In genomic region chr10:48514263-48514662, GRCh38 we compare ENCODE assay signal across 27 cellular contexts.
"Had no signal": no experiment of that assay in that cellular context is flagged by ENCODE, and none has a peak within 500 bp of the region (broad histone marks: within the 10 kb centered on the region; RNA-seq: fewer than 3 reads in every experiment).

No MANE protein-coding gene starts in this region.

- H3K27ac ChIP-seq: colonic mucosa, coronary artery, dorsolateral prefrontal cortex, epithelial cell of prostate, esophagus muscularis mucosa, esophagus squamous epithelium, foreskin keratinocyte, gastrocnemius medialis, gastroesophageal sphincter, heart left ventricle, heart right ventricle, hepatocyte had no signal

- H3K27me3 Mint-ChIP-seq: dendritic cell treated with granulocyte-macrophage colony-stimulating factor and Interleukin-4, amounts not matched to agents 40 ng/mL and 50 ng/mL, for 4 days had no signal

- H3K36me3 ChIP-seq: colonic mucosa, esophagus muscularis mucosa, esophagus squamous epithelium, gastrocnemius medialis, gastroesophageal sphincter, heart left ventricle, heart right ventricle had no signal

- H3K27ac Mint-ChIP-seq: dendritic cell treated with granulocyte-macrophage colony-stimulating factor and Interleukin-4, amounts not matched to agents 40 ng/mL and 50 ng/mL, for 4 days; effector memory CD8-positive, alpha-beta T cell; endodermal cell had no signal

- H3K4me1 ChIP-seq: colonic mucosa, esophagus squamous epithelium, foreskin keratinocyte, gastrocnemius medialis, gastroesophageal sphincter had no signal

- H3K4me3 Mint-ChIP-seq: dendritic cell treated with granulocyte-macrophage colony-stimulating factor and Interleukin-4, amounts not matched to agents 40 ng/mL and 50 ng/mL, for 4 days; effector memory CD8-positive, alpha-beta T cell; endodermal cell had no signal

- H3K27me3 ChIP-seq: colonic mucosa, dorsolateral prefrontal cortex, esophagus muscularis mucosa, gastroesophageal sphincter, heart left ventricle, heart right ventricle, hepatocyte had no signal

- H3K9me3 ChIP-seq: colonic mucosa, gastrocnemius medialis had no signal

- H3K4me3 ChIP-seq: colonic mucosa, coronary artery, dorsolateral prefrontal cortex, esophagus muscularis mucosa, esophagus squamous epithelium, gastrocnemius medialis, gastroesophageal sphincter, heart left ventricle, heart right ventricle, hepatocyte had no signal

- ATAC-seq: effector memory CD8-positive, alpha-beta T cell; esophagus mucosa; foreskin keratinocyte; gastrocnemius medialis; gastroesophageal sphincter; heart left ventricle; heart right ventricle had no signal

- H3K4me1 Mint-ChIP-seq: endodermal cell had no signal

- DNase-seq: colonic mucosa; cortex of kidney; dermis blood vessel endothelial cell; dorsolateral prefrontal cortex; effector CD4-positive, alpha-beta T cell; effector CD8-positive, alpha-beta T cell; effector memory CD4-positive, alpha-beta T cell; effector memory CD8-positive, alpha-beta T cell; endodermal cell; erythroblast; esophagus squamous epithelium; foreskin fibroblast; foreskin keratinocyte; foreskin melanocyte; gastrocnemius medialis; glutamatergic neuron; head of caudate nucleus; heart left ventricle; heart right ventricle had no signal

- FAIRE-seq: endothelial cell of umbilical vein had no signal
